ENCODE assay signal across 8 cellular contexts in the genomic region with DNA sequence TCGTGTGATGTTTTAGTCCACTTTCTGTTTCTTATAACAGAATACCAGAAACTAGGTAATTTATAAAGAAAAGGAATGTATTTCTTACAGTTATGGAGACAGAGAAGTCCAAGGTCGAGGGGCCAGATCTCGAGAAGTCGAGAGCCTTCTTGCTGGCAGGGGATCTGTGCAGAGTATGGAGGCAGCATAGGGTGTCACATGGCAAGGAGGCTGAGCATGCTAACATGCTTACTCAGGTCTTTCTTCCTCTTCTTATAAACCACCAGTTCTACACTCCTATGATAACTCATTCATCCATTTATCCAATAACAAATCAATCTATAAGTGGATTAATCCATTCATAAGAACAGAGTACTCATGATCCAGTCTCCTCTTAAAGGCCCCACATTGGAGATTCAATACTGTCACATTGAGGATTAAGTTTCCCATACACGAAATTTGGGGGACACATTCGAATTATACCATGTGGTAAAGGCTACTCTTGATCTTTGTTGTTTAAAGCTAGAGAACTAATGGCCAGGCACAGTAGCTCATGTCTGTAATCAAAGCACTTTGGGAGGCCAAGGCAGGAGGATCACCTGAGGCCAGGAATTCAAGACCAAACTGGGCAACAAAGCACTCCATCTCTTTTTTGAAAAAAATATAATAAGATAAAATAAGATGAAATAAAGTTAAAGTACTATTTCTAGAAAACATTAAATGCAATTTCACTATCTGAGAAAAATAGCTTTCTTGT. TPM values are rescaled to one million over a fixed set of nuclear protein-coding genes. Genes with fewer than 3 reads are reported as not detected.
A peak's percentile ranks its signal among the peaks of the same experiment; 100 is the strongest.
DNase-seq lines count a peak whose midpoint lies in the region; FAIRE-seq and TF ChIP-seq lines count a peak whose summit lies in the region.

No MANE protein-coding gene starts in this region.

- H3K9me3 ChIP-seq in PC-9 (ENCODE audit: insufficient read depth, low read depth) (peaks cover 7% of the 10 kb centered on the region; the same call in 1 of the 2 replicates), duodenal mucosa (ENCODE audit: control insufficient read depth in 1 of 2, low read length in 2 of 2) (no peaks in the 10 kb centered on the region), smooth muscle cell (replicated peaks; ENCODE audit: low read depth) (peaks cover 3% of the 10 kb centered on the region)

- H4K20me1 ChIP-seq in PC-9 (ENCODE audit: insufficient read depth) (no peaks in the 10 kb centered on the region), smooth muscle cell (ENCODE audit: low read depth) (peaks cover 29% of the 10 kb centered on the region)

- H3K9ac ChIP-seq in duodenal mucosa (ENCODE audit: low read depth in 1 of 2, low read length in 2 of 2) (no peak overlapping the region), smooth muscle cell (ENCODE audit: low read depth) (no peak overlapping the region)

- peaks cover 31% of the 10 kb centered on the region; the same call in 1 of the 2 replicates for H3K4me1 ChIP-seq in PC-9 (replicated peaks; ENCODE audit: insufficient read depth)
- peaks cover 19 to 22% of the 10 kb centered on the region in 2 donors for H3K4me1 ChIP-seq in duodenal mucosa (ENCODE audit: control insufficient read depth in 1 of 2, insufficient read depth in 2 of 2, low read length in 2 of 2)
- peaks cover 19% of the 10 kb centered on the region for H3K4me1 ChIP-seq in smooth muscle cell (ENCODE audit: low read depth)

- no peak for FAIRE-seq in RCC 7860 (lab: Jason Lieb, UNC)

- H2AFZ ChIP-seq in PC-9 (no peak overlapping the region), smooth muscle cell (ENCODE audit: low read depth) (no peak overlapping the region)

- H3K36me3 ChIP-seq in PC-9 (ENCODE audit: low read depth): peaks cover 36% of the 10 kb centered on the region
- peaks cover 0 to 7% of the 10 kb centered on the region in 2 donors for H3K36me3 ChIP-seq in duodenal mucosa (ENCODE audit: control insufficient read depth in 1 of 2, insufficient read depth in 2 of 2, low read length in 2 of 2)
- peaks cover 12% of the 10 kb centered on the region for H3K36me3 ChIP-seq in smooth muscle cell (ENCODE audit: low read depth)

- BruUV-seq in PC-9 (replicated peaks; lab: Mats Ljungman, UMichigan): no TSS peak

- intact Hi-C loops in activated CD4-positive, alpha-beta T cell treated with anti-CD3 and anti-CD28 coated beads, Interleukin-2, amount 10 ng/mL, durations not matched to agents 24 days and 14 days (cut with micrococcal nuclease): loop anchor here (5.0 to 10.0 kb wide), 5 partner anchors 918 to 1712 kb away; a partner anchor contains a TSS
- intact Hi-C loops in PC-9 (cut with micrococcal nuclease; ENCODE audit: unreplicated experiment): loop anchor here (5.0 kb wide), 1 partner anchor 43 kb away; no protein-coding TSS in a partner anchor

- H3K27me3 Mint-ChIP-seq in activated CD4-positive, alpha-beta T cell treated with anti-CD3 and anti-CD28 coated beads, Interleukin-2, amount 10 ng/mL, durations not matched to agents 24 days and 14 days: no peaks in the 10 kb centered on the region

- peaks cover 15% of the 10 kb centered on the region for H3K9me3 Mint-ChIP-seq in activated CD4-positive, alpha-beta T cell treated with anti-CD3 and anti-CD28 coated beads, Interleukin-2, amount 10 ng/mL, durations not matched to agents 24 days and 14 days

- no peak for TF ChIP-seq CTCF in PC-9 (conservative IDR thresholded peaks at IDR 0.05)
- no peak for TF ChIP-seq CTCF in smooth muscle cell (IDR thresholded peaks at IDR 0.05; ENCODE audit: borderline replicate concordance, insufficient read depth, poor library complexity, severe bottlenecking)

- H3K79me2 ChIP-seq in PC-9 (ENCODE audit: low read depth) (peaks cover 67% of the 10 kb centered on the region), smooth muscle cell (ENCODE audit: low read depth) (peaks cover 70% of the 10 kb centered on the region)

- H3K27ac ChIP-seq in PC-9 (no peak overlapping the region), duodenal mucosa (ENCODE audit: low read depth, low read length) (no peak overlapping the region), smooth muscle cell (ENCODE audit: low read depth) (no peak overlapping the region)

- DNase-seq in activated CD4-positive, alpha-beta T cell treated with anti-CD3 and anti-CD28 coated beads, Interleukin-2, amount 10 ng/mL, durations not matched to agents 24 days and 14 days: no peak
- DNase-seq in activated CD4-positive, alpha-beta T cell treated with anti-CD3 and anti-CD28 coated beads, Interleukin-2, amount 50 U/mL, for 48 hours: no peak
- DNase-seq in PC-9 (no peak), smooth muscle cell (lab: John Stamatoyannopoulos, UW; ENCODE audit: unreplicated experiment) (no peak), RCC 7860 (ENCODE audit: low spot score) (no peak)
- no peak for DNase-seq in effector CD8-positive, alpha-beta T cell (lab: John Stamatoyannopoulos, UW)
- DNase-seq in activated effector memory CD4-positive, alpha-beta T cell treated with anti-CD3 and anti-CD28 coated beads, Interleukin-2, amount 50 U/mL, for 16 hours: no peak

- H3K27me3 ChIP-seq in PC-9 (ENCODE audit: insufficient read depth, low read depth) (no peaks in the 10 kb centered on the region), duodenal mucosa (ENCODE audit: control insufficient read depth in 1 of 2, insufficient read depth in 2 of 2, low read length in 2 of 2) (no peaks in the 10 kb centered on the region), smooth muscle cell (ENCODE audit: low read depth) (no peaks in the 10 kb centered on the region)

- H3K4me3 ChIP-seq in PC-9 (peak overlapping the region; percentile 58), duodenal mucosa (ENCODE audit: low read depth in 1 of 2, low read length in 2 of 2) (peak overlapping the region; percentile 97 to 98), smooth muscle cell (peak overlapping the region; percentile 89)

- H3K4me2 ChIP-seq in PC-9: peak overlapping the region; percentile 79
- H3K4me2 ChIP-seq in smooth muscle cell: peak overlapping the region; percentile 95

- H3K4me1 Mint-ChIP-seq in activated CD4-positive, alpha-beta T cell treated with anti-CD3 and anti-CD28 coated beads, Interleukin-2, amount 10 ng/mL, durations not matched to agents 24 days and 14 days: peaks cover 35% of the 10 kb centered on the region

- 90% methylated on average over 6 of the region's 6 CpGs for WGBS in smooth muscle cell (ENCODE audit: low lambda C conversion rate)

- POLR2A ChIA-PET in PC-9 (lab: Charles Lee; ENCODE audit: unreplicated experiment): interaction anchor here (0.5 kb wide), 1 partner anchor 122 kb away, joined by 3 read pairs; no protein-coding TSS in a partner anchor

- H3K9me2 ChIP-seq in PC-9 (ENCODE audit: insufficient read depth): no peaks in the 10 kb centered on the region

- H3F3A ChIP-seq in PC-9 (ENCODE audit: insufficient read depth, low read depth): no peaks in the 10 kb centered on the region
- H3F3A ChIP-seq in smooth muscle cell (ENCODE audit: low read depth): no peaks in the 10 kb centered on the region

- H3K4me3 Mint-ChIP-seq in activated CD4-positive, alpha-beta T cell treated with anti-CD3 and anti-CD28 coated beads, Interleukin-2, amount 10 ng/mL, durations not matched to agents 24 days and 14 days: peak overlapping the region; percentile 99

- CTCF ChIA-PET in PC-9 (lab: Charles Lee): no interaction called here

- no peak overlapping the region for H3K27ac Mint-ChIP-seq in activated CD4-positive, alpha-beta T cell treated with anti-CD3 and anti-CD28 coated beads, Interleukin-2, amount 10 ng/mL, durations not matched to agents 24 days and 14 days

- peaks cover 47% of the 10 kb centered on the region for H3K36me3 Mint-ChIP-seq in activated CD4-positive, alpha-beta T cell treated with anti-CD3 and anti-CD28 coated beads, Interleukin-2, amount 10 ng/mL, durations not matched to agents 24 days and 14 days (ENCODE audit: low read depth)

RNA-seq across cellular contexts. Expression of a gene that starts 2.1 kb away (rescaled TPM):
- total RNA-seq in activated CD4-positive, alpha-beta T cell treated with anti-CD3 and anti-CD28 coated beads, Interleukin-2, amount 10 ng/mL, durations not matched to agents 24 days and 14 days: 22.2 TPM in 2 replicates
- total RNA-seq in PC-9 (2021): 10.8 and 14.1 TPM in 2 replicates
- total RNA-seq in smooth muscle cell: 73.7 and 77.6 TPM in 2 replicates
- polyA plus RNA-seq in smooth muscle cell: 26.5 and 38.3 TPM in 2 replicates
